In genomic region chr4:145935253-145936141, GRCh38 we compare ENCODE assay signal across 8 cellular contexts. TPM values are rescaled to one million over a fixed set of nuclear protein-coding genes. Genes with fewer than 3 reads are reported as not detected.
DNase-seq lines count a peak whose midpoint lies in the region; ATAC-seq and TF ChIP-seq lines count a peak whose summit lies in the region.

No MANE protein-coding gene starts in this region.

- H3K27me3 ChIP-seq in GM23338 (ENCODE audit: insufficient read depth), result no peaks in the 10 kb centered on the region
- no peaks in the 10 kb centered on the region for H3K27me3 ChIP-seq in liver (ENCODE audit: control insufficient read depth in 4 of 4, insufficient read depth in 4 of 4, low read length in 3 of 4)

- peaks cover 18% of the 10 kb centered on the region for H3K27me3 Mint-ChIP-seq in GM23338 (ENCODE audit: insufficient read depth, low read depth, poor library complexity)

- peak; percentile 13 for ATAC-seq in GM23338

- intact Hi-C loops in OCI-LY7 (cut with micrococcal nuclease; ENCODE audit: unreplicated experiment), result loop anchor here (2.0 to 5.0 kb wide), 8 partner anchors 97 to 753 kb away; partner anchors contain the start of genes LSM6, MMAA, OTUD4 and SMAD1

- peaks cover 53% of the 10 kb centered on the region for H3K4me1 Mint-ChIP-seq in GM23338

- H3K9me3 Mint-ChIP-seq in GM23338, result peaks cover 2% of the 10 kb centered on the region; the same call in 2 of the 3 replicates

- POLR2A ChIA-PET in OCI-LY7 (lab: Charles Lee), result interaction anchor here (0.6 to 1.1 kb wide), 5 partner anchors 10 to 754 kb away, joined by 3 to 5 read pairs (median 3); no protein-coding TSS in a partner anchor

- CTCF ChIA-PET in OCI-LY7 (lab: Charles Lee; ENCODE audit: unreplicated experiment), result no interaction called here

- TF ChIP-seq RAD21 in liver (IDR thresholded peaks at IDR 0.05), result peak in 1 of 2 donors; percentile 7

- no peak overlapping the region for H3K9ac ChIP-seq in liver (ENCODE audit: low read depth in 1 of 2, low read length in 2 of 2)

- WGBS in liver, result 37% methylated on average over 18 of the region's 18 CpGs

- no peaks in the 10 kb centered on the region; the same call in 1 of the 2 replicates for H4K20me1 ChIP-seq in GM23338 (replicated peaks; ENCODE audit: insufficient read depth)
- peaks cover 7% of the 10 kb centered on the region; the same call in 1 of the 2 replicates for H4K20me1 ChIP-seq in OCI-LY7 (ENCODE audit: insufficient read depth, low read length)

- H3K9me3 ChIP-seq in OCI-LY7 (ENCODE audit: low read length) (no peaks in the 10 kb centered on the region), liver (ENCODE audit: control insufficient read depth in 4 of 4, low read length in 3 of 4) (no peaks in the 10 kb centered on the region)

- H3K4me1 ChIP-seq in GM23338 (ENCODE audit: insufficient read depth) (peaks cover 52% of the 10 kb centered on the region), OCI-LY7 (ENCODE audit: insufficient read depth, low read length, poor library complexity, severe bottlenecking) (peaks cover 61% of the 10 kb centered on the region), liver (ENCODE audit: control insufficient read depth in 4 of 4, insufficient read depth in 4 of 4, low read length in 3 of 4) (peaks cover 3 to 15% (median 9%) of the 10 kb centered on the region in 4 donors)

- peaks cover 6% of the 10 kb centered on the region; the same call in 2 of the 3 replicates for H3K36me3 Mint-ChIP-seq in GM23338 (ENCODE audit: low read depth)

- H3K79me2 ChIP-seq in GM23338 (replicated peaks; ENCODE audit: insufficient read depth), result peaks cover 62% of the 10 kb centered on the region
- peaks cover 63% of the 10 kb centered on the region for H3K79me2 ChIP-seq in OCI-LY7 (ENCODE audit: insufficient read depth, low read depth, low read length)

- peak overlapping the region; percentile 96 for H3K27ac Mint-ChIP-seq in GM23338

- H3K9me2 ChIP-seq in GM23338 (ENCODE audit: insufficient read depth), result no peaks in the 10 kb centered on the region
- H3K9me2 ChIP-seq in OCI-LY7 (ENCODE audit: insufficient read depth, low read length), result no peaks in the 10 kb centered on the region

- H3K4me3 Mint-ChIP-seq in GM23338, result peak overlapping the region; percentile 94

- H3F3A ChIP-seq in GM23338 (replicated peaks; ENCODE audit: low read depth), result no peaks in the 10 kb centered on the region

- no peak for TF ChIP-seq CTCF in GM23338 (conservative IDR thresholded peaks at IDR 0.05; ENCODE audit: low read depth in 2 of 2)
- no peak for TF ChIP-seq CTCF in OCI-LY7 (conservative IDR thresholded peaks at IDR 0.05; ENCODE audit: low read length)
- TF ChIP-seq CTCF in liver (IDR thresholded peaks at IDR 0.05; ENCODE audit: low read depth, low read length, missing input control), result no peak

- H3K27ac ChIP-seq in GM23338 (ENCODE audit: low read depth) (peak overlapping the region; percentile 98), OCI-LY7 (ENCODE audit: low read depth, low read length, poor library complexity, severe bottlenecking) (peak overlapping the region; percentile 92), liver (ENCODE audit: low read depth in 1 of 2, low read length in 2 of 2) (peak overlapping the region in 1 of 2 donors; percentile 64), substantia nigra (ENCODE audit: low read depth, low read length, poor library complexity, severe bottlenecking) (peak overlapping the region; percentile 92)

- peak overlapping the region; percentile 76 for H3K4me2 ChIP-seq in GM23338
- peak overlapping the region; percentile 93 for H3K4me2 ChIP-seq in OCI-LY7 (ENCODE audit: low read length)

- H3K4me3 ChIP-seq in GM23338 (peak overlapping the region; percentile 88), OCI-LY7 (ENCODE audit: low read depth, low read length, poor library complexity, severe bottlenecking) (peak overlapping the region; percentile 87), liver (ENCODE audit: low read depth in 1 of 3, low read length in 3 of 3) (peak overlapping the region in 2 of 3 donors; percentile 76 to 90)

- no peak overlapping the region for H2AFZ ChIP-seq in GM23338
- H2AFZ ChIP-seq in OCI-LY7 (ENCODE audit: low read length), result peak overlapping the region; percentile 32; the same call in 1 of the 2 replicates

- BruUV-seq in OCI-LY7 (replicated peaks; lab: Mats Ljungman, UMichigan), result TSS peak; percentile 54

- DNase-seq in NCI-H2227 (lab: John Stamatoyannopoulos, UW; ENCODE audit: unreplicated experiment) (peak; percentile 32), NCI-H2227 treated with DMSO at 0.1 percent for 48 hours (lab: John Stamatoyannopoulos, UW) (no peak), GM23338 (ENCODE audit: low spot score) (peak; percentile 68), OCI-LY7 (ENCODE audit: low spot score) (peak; percentile 79), cerebellar cortex (ENCODE audit: low spot score) (peak; percentile 37), substantia nigra (lab: John Stamatoyannopoulos, UW) (peak in 29 of 49 donors; percentile 1 to 65 (median 35)), NCI-H2029 (lab: John Stamatoyannopoulos, UW) (no peak)

- H3K36me3 ChIP-seq in GM23338 (ENCODE audit: insufficient read depth) (no peaks in the 10 kb centered on the region), OCI-LY7 (ENCODE audit: insufficient read depth, low read length) (peaks cover 19% of the 10 kb centered on the region), liver (ENCODE audit: control insufficient read depth in 4 of 4, insufficient read depth in 3 of 4, low read depth in 1 of 4, low read length in 3 of 4) (no peaks in the 10 kb centered on the region)

TF ChIP-seq in GM23338, 12 proteins besides CTCF, POLR2A, EP300 and RAD21:
- TF ChIP-seq POLR2AphosphoS5 (IDR thresholded peaks at IDR 0.05; ENCODE audit: low read depth) (peak; percentile 42; the same call in 1 of the 2 replicates), NANOG (IDR thresholded peaks at IDR 0.05; ENCODE audit: borderline replicate concordance) (no peak)

TF ChIP-seq in liver, 16 proteins besides CTCF, POLR2A, EP300 and RAD21 (continues in another document):
- TF ChIP-seq REST (IDR thresholded peaks at IDR 0.05), result no peak
- TF ChIP-seq EGR1 (IDR thresholded peaks at IDR 0.05; ENCODE audit: low read depth in 2 of 2), result no peak
- TF ChIP-seq ZBTB33 (IDR thresholded peaks at IDR 0.05), result no peak
- no peak for TF ChIP-seq TAF1 (conservative IDR thresholded peaks at IDR 0.05)
- TF ChIP-seq GABPA (IDR thresholded peaks at IDR 0.05 in 1 of 2, conservative IDR thresholded peaks at IDR 0.05 in 1 of 2), result no peak
- TF ChIP-seq SP1 (IDR thresholded peaks at IDR 0.05), result no peak
- peak; percentile 97 for TF ChIP-seq NR2F2 (IDR thresholded peaks at IDR 0.05)
- no peak for TF ChIP-seq ATF3 (IDR thresholded peaks at IDR 0.05)
- TF ChIP-seq HNF4G (IDR thresholded peaks at IDR 0.05), result no peak
- TF ChIP-seq FOXA1 (IDR thresholded peaks at IDR 0.05), result no peak
- peak in 1 of 2 donors; percentile 16 for TF ChIP-seq RXRA (IDR thresholded peaks at IDR 0.05)
- peak in 1 of 2 donors; percentile 7 for TF ChIP-seq HNF4A (conservative IDR thresholded peaks at IDR 0.05)
- TF ChIP-seq JUND (IDR thresholded peaks at IDR 0.05), result no peak
- no peak for TF ChIP-seq FOXA2 (IDR thresholded peaks at IDR 0.05)
- no peak for TF ChIP-seq YY1 (IDR thresholded peaks at IDR 0.05)

RNA-seq across cellular contexts. Expression of gene ZNF827, which starts 3.1 kb away (rescaled TPM):
- total RNA-seq in GM23338 (2014; rRNA removed; shearing (Covaris generic)), result 33.1 and 34.1 TPM in 2 replicates
- polyA plus RNA-seq in GM23338 (2016; fragmentation: Nextera tagmentation; extraction: Ambion mirVana), result 19.9 and 20.3 TPM in 2 replicates
- 15.1 and 24.6 TPM in 2 replicates for total RNA-seq in OCI-LY7 (2014; rRNA removed; shearing (Covaris generic))
- 39.8 and 42.9 TPM in 2 replicates for total RNA-seq in OCI-LY7 (2022)
- total RNA-seq in liver, result 1 to 10 TPM; 1.7 to 2.9 TPM
- polyA plus RNA-seq in liver, result under 1 TPM; 0.46 to 0.72 TPM

Comparison
In these comparisons a context has a peak if more than half of its experiments do, and no peak if none do; other contexts are left out.
1. DNase-seq: peak in NCI-H2227 (single experiment), GM23338 (single experiment), OCI-LY7 (single experiment), cerebellar cortex (single experiment) and substantia nigra (29 of 49); none in NCI-H2227 treated with DMSO at 0.1 percent for 48 hours (single experiment) and NCI-H2029 (single experiment).
2. Peak in every context shown above with its lines, with median percentiles within 50 percentile points of each other: H3K4me3 ChIP-seq.